ENCODE assay signal across 17 cellular contexts in the genomic region with DNA sequence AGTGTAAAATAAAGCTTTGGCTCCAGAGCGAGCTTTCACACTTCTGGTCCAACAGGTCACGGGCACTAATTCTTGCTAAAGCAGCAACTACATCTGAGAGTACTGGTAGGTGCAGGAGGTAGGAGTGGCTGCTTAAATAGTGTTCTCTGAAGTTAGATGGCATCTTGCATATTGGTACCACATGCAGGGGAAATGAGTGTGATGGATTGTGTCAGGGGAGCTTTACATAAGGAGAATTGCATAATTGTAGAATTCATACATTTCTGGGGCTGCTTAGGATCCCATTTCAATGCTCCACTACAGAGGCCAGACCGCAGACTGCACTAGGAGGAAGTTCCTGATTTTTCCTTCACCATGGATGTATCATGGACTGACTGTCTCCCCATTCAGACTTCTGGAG.
"Had no signal": no experiment of that assay in that cellular context is flagged by ENCODE, and none has a peak within 500 bp of the region (broad histone marks: within the 10 kb centered on the region; RNA-seq: fewer than 3 reads in every experiment).

No MANE protein-coding gene starts in this region.

- H3K4me3 ChIP-seq: coronary artery, mucosa of descending colon, right atrium auricular region, transverse colon had no signal

- H3K27me3 ChIP-seq: right atrium auricular region, transverse colon had no signal

- DNase-seq: activated CD4-positive, alpha-beta memory T cell treated with anti-CD3 and anti-CD28 coated beads, Interleukin-2, amount 10 ng/mL, durations not matched to agents 7 days and 5 days; activated gamma-delta T cell treated with Interleukin-2 at 50 U/mL for 16 hours; activated naive CD8-positive, alpha-beta T cell treated with anti-CD3 and anti-CD28 coated beads for 36 hours; activated T-cell treated with anti-CD3 and anti-CD28 coated beads, Interleukin-2, amount 50 U/mL, for 48 hours; central memory CD4-positive, alpha-beta T cell; effector memory CD4-positive, alpha-beta T cell; immature natural killer cell; left colon; mammary epithelial cell; mucosa of descending colon; naive thymus-derived CD8-positive, alpha-beta T cell; small intestine; transverse colon had no signal

- H3K27ac ChIP-seq: epithelial cell of prostate, right atrium auricular region, transverse colon, VCaP had no signal

- ATAC-seq: left colon; mucosa of descending colon; naive thymus-derived CD8-positive, alpha-beta T cell had no signal
